Comparison of ENCODE assay signal across 18 cellular contexts in genomic region chr14:64095620-64096019, GRCh38.
DNase-seq lines count a peak whose midpoint lies in the region; ATAC-seq, FAIRE-seq and TF ChIP-seq lines count a peak whose summit lies in the region.
"Had no signal": no experiment of that assay in that cellular context is flagged by ENCODE, and none has a peak within 500 bp of the region (broad histone marks: within the 10 kb centered on the region; RNA-seq: fewer than 3 reads in every experiment).

No MANE protein-coding gene starts in this region.

- in situ Hi-C loops in GM23248 (cut with MboI): no loop called here
- in situ Hi-C loops in astrocyte of the spinal cord (cut with HindIII; ENCODE audit: low sequenced_read_pairs): no loop called here

- H3K4me1 ChIP-seq in GM23248 (ENCODE audit: insufficient read depth): no peaks in the 10 kb centered on the region
- H3K4me1 ChIP-seq in keratinocyte (ENCODE audit: control insufficient read depth, extremely low read depth, insufficient read depth, low read length): peaks cover 9% of the 10 kb centered on the region
- H3K4me1 ChIP-seq: BLaER1, suprapubic skin had no signal

- H3K9me2 ChIP-seq in GM23248 (ENCODE audit: insufficient read depth): no peaks in the 10 kb centered on the region

- H2AFZ ChIP-seq in GM23248 (no peak overlapping the region), keratinocyte (ENCODE audit: control insufficient read depth, low read length) (no peak overlapping the region)

- no peak overlapping the region for H3K27ac Mint-ChIP-seq in T-helper 17 cell
- H3K27ac Mint-ChIP-seq: activated T-helper 1 cell treated with anti-CD3 and anti-CD28 coated beads, Interleukin-12 subunit alpha, Interleukin-12 subunit beta, Interleukin-2, Interleukin-4 antibody, amounts not matched to agents 30 ng/mL and 10 ng/mL and 1 ng/mL, durations not matched to agents 14 hours and 24 hours and 36 hours; immature natural killer cell had no signal

- H3K79me2 ChIP-seq in GM23248 (ENCODE audit: insufficient read depth) (no peaks in the 10 kb centered on the region), keratinocyte (ENCODE audit: control insufficient read depth, insufficient read depth, low read length) (no peaks in the 10 kb centered on the region)

- dilution Hi-C loops in keratinocyte (cut with MboI; ENCODE audit: extremely low pct_ligation_motif_present, low sequenced_read_pairs): no loop called here

- H3K9ac ChIP-seq in GM23248 (no peak overlapping the region), keratinocyte (ENCODE audit: control insufficient read depth, extremely low read depth, insufficient read depth, low read length) (no peak overlapping the region)
- H3K9ac ChIP-seq: BLaER1 had no signal

- H3K9me3 ChIP-seq in GM23248 (ENCODE audit: low read depth) (no peaks in the 10 kb centered on the region), keratinocyte (ENCODE audit: control insufficient read depth, low read depth, low read length) (no peaks in the 10 kb centered on the region), T-helper 17 cell (ENCODE audit: control insufficient read depth, low read length, poor library complexity, severe bottlenecking) (no peaks in the 10 kb centered on the region)
- H3K9me3 ChIP-seq: BLaER1, suprapubic skin had no signal

- H4K20me1 ChIP-seq in GM23248 (ENCODE audit: insufficient read depth) (no peaks in the 10 kb centered on the region), keratinocyte (ENCODE audit: control insufficient read depth, extremely low read depth, insufficient read depth, low read length) (no peaks in the 10 kb centered on the region)
- H4K20me1 ChIP-seq: BLaER1 had no signal

- WGBS in GM23248 (ENCODE audit: low coverage in 1 of 2, low lambda C conversion rate in 2 of 2, missing lambda C conversion rate in 2 of 2), 2 experiments: 88 to 96% methylated on average over 3 of the region's 3 CpGs

- H3K27ac ChIP-seq in GM23248: no peak overlapping the region
- H3K27ac ChIP-seq in keratinocyte (ENCODE audit: control insufficient read depth, insufficient read depth, low read length): peak overlapping the region; percentile 51
- H3K27ac ChIP-seq: BLaER1, dorsolateral prefrontal cortex, suprapubic skin had no signal

- no peaks in the 10 kb centered on the region for H3F3A ChIP-seq in GM23248 (ENCODE audit: insufficient read depth)

- H3K4me2 ChIP-seq in GM23248 (ENCODE audit: unreplicated experiment): no peak overlapping the region
- no peak overlapping the region for H3K4me2 ChIP-seq in keratinocyte (ENCODE audit: control insufficient read depth, extremely low read depth, insufficient read depth, low read depth, low read length)
- H3K4me2 ChIP-seq: BLaER1 had no signal

- no peak for ATAC-seq in T-helper 17 cell

- H3K4me3 Mint-ChIP-seq in T-helper 17 cell: no peak overlapping the region
- H3K4me3 Mint-ChIP-seq: activated T-helper 1 cell treated with anti-CD3 and anti-CD28 coated beads, Interleukin-12 subunit alpha, Interleukin-12 subunit beta, Interleukin-2, Interleukin-4 antibody, amounts not matched to agents 30 ng/mL and 10 ng/mL and 1 ng/mL, durations not matched to agents 14 hours and 24 hours and 36 hours; immature natural killer cell had no signal

- TF ChIP-seq CTCF in astrocyte of the spinal cord (IDR thresholded peaks at IDR 0.05; ENCODE audit: low read depth, low read length): no peak
- no peak for TF ChIP-seq CTCF in keratinocyte (optimal IDR thresholded peaks at IDR 0.05 in 1 of 3, IDR thresholded peaks at IDR 0.05 in 1 of 3, conservative IDR thresholded peaks at IDR 0.05 in 1 of 3; ENCODE audit: extremely low read depth in 1 of 3, insufficient read depth in 2 of 3, low read length in 3 of 3)

- H3K4me3 ChIP-seq in GM23248 (no peak overlapping the region), astrocyte of the spinal cord (ENCODE audit: low read depth, low read length) (no peak overlapping the region), keratinocyte (ENCODE audit: control insufficient read depth in 2 of 3, extremely low read depth in 1 of 3, insufficient read depth in 2 of 3, low read depth in 1 of 3, low read length in 3 of 3) (no peak overlapping the region)
- H3K4me3 ChIP-seq: BLaER1, dorsolateral prefrontal cortex, suprapubic skin had no signal

- DNase-seq in AG20443 (ENCODE audit: low spot score) (peak; percentile 15), GM23248 (peak; percentile 16), astrocyte of the spinal cord (ENCODE audit: low read depth, low spot score) (peak; percentile 41), keratinocyte (ENCODE audit: low read depth, low spot score) (no peak), SIG-M5 treated with dmso at 0.1 percent for 504 hours (lab: John Stamatoyannopoulos, UW; ENCODE audit: unreplicated experiment) (no peak), T-helper 17 cell (no peak), SHP77 (lab: John Stamatoyannopoulos, UW) (no peak)
- DNase-seq: anterior cingulate cortex, DMS79, dorsolateral prefrontal cortex, immature natural killer cell, NCI-H2029 treated with DMSO at 0.1 percent for 48 hours, NCI-H524 treated with DMSO at 0.1 percent for 48 hours, small intestine had no signal

- H3K36me3 ChIP-seq in GM23248 (ENCODE audit: low read depth) (no peaks in the 10 kb centered on the region), keratinocyte (ENCODE audit: control insufficient read depth in 2 of 2, extremely low read depth in 1 of 2, insufficient read depth in 2 of 2, low read length in 2 of 2) (no peaks in the 10 kb centered on the region)

- no peak for FAIRE-seq in keratinocyte (lab: Jason Lieb, UNC)
- FAIRE-seq: RCC 7860, small intestine had no signal

- no peaks in the 10 kb centered on the region for H3K27me3 ChIP-seq in GM23248 (replicated peaks; ENCODE audit: insufficient read depth)
- no peaks in the 10 kb centered on the region for H3K27me3 ChIP-seq in keratinocyte (ENCODE audit: control insufficient read depth, extremely low read depth, insufficient read depth, low read length)
- H3K27me3 ChIP-seq: BLaER1, dorsolateral prefrontal cortex, suprapubic skin had no signal

- H3K36me3 Mint-ChIP-seq in T-helper 17 cell (ENCODE audit: low read depth): peaks cover 7% of the 10 kb centered on the region

- no peaks in the 10 kb centered on the region for H3K27me3 Mint-ChIP-seq in T-helper 17 cell

- H3K4me1 Mint-ChIP-seq in T-helper 17 cell: peaks cover 2% of the 10 kb centered on the region
- H3K4me1 Mint-ChIP-seq: immature natural killer cell had no signal

- no peaks in the 10 kb centered on the region for H3K9me1 ChIP-seq in keratinocyte (ENCODE audit: control insufficient read depth, extremely low read depth, insufficient read depth, low read length)

Comparison
In these comparisons a context has a peak if more than half of its experiments do, and no peak if none do; other contexts are left out.
1. DNase-seq: peak in AG20443 (single experiment), GM23248 (single experiment) and astrocyte of the spinal cord (single experiment); none in keratinocyte (single experiment), SIG-M5 treated with dmso at 0.1 percent for 504 hours (single experiment), T-helper 17 cell (0 of 3) and SHP77 (0 of 2).